9 cellular contexts compared by ENCODE assay signal in the genomic region with DNA sequence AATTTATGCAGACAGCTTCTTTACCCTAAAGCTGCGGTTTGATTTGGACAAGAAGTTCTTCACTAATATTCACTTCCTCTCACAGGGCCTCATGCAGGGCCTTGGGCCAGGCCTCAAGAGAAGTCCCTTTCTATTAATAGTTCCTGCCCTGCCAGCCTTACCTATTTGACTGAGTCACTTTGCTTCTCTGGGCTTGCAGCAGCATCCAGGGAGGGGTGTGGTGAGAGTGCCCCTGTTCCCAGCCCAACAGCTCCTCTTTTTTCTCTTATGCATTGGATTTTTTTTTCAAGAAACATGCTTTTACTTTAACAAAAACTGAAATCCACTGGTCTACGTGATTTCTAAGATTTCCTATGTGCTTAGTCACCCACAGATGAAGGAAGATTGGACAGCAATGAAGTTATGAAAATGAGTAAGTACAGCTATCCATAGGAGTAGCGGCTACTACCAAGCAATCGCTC. TPM values are rescaled to one million over a fixed set of nuclear protein-coding genes. Genes with fewer than 3 reads are reported as not detected.
DNase-seq lines count a peak whose midpoint lies in the region; ATAC-seq and TF ChIP-seq lines count a peak whose summit lies in the region.
"Had no signal": no experiment of that assay in that cellular context is flagged by ENCODE, and none has a peak within 500 bp of the region (broad histone marks: within the 10 kb centered on the region; RNA-seq: fewer than 3 reads in every experiment).

No MANE protein-coding gene starts in this region.

- H3K9me2 ChIP-seq in OCI-LY7 (ENCODE audit: insufficient read depth, low read length) = no peaks in the 10 kb centered on the region

- peak; percentile 53 for ATAC-seq in GM18508 (IDR thresholded peaks at IDR 0.05; ENCODE audit: insufficient read depth, unreplicated experiment)
- ATAC-seq in HG02678 (IDR thresholded peaks at IDR 0.05; ENCODE audit: unreplicated experiment) = peak; percentile 45

- H3K9me3 Mint-ChIP-seq in nephron progenitor cell = peaks cover 36% of the 10 kb centered on the region

- H3K36me3 Mint-ChIP-seq in nephron progenitor cell (ENCODE audit: low read depth) = no peaks in the 10 kb centered on the region

- H3K79me2 ChIP-seq in OCI-LY7 (ENCODE audit: insufficient read depth, low read depth, low read length) = no peaks in the 10 kb centered on the region

- CTCF ChIA-PET in OCI-LY7 (lab: Charles Lee; ENCODE audit: unreplicated experiment) = no interaction called here

- no peaks in the 10 kb centered on the region for H4K20me1 ChIP-seq in OCI-LY7 (ENCODE audit: insufficient read depth, low read length)

- no peaks in the 10 kb centered on the region for H3K27me3 Mint-ChIP-seq in nephron progenitor cell (ENCODE audit: low read depth, poor library complexity)

- BruUV-seq in OCI-LY7 (replicated peaks; lab: Mats Ljungman, UMichigan) = no TSS peak

- no peak for TF ChIP-seq CTCF in OCI-LY7 (conservative IDR thresholded peaks at IDR 0.05; ENCODE audit: low read length)
- TF ChIP-seq CTCF in right atrium auricular region (IDR thresholded peaks at IDR 0.05) = no peak
- no peak for TF ChIP-seq CTCF in nephron progenitor cell (IDR thresholded peaks at IDR 0.05)

- POLR2A ChIA-PET in OCI-LY7 (lab: Charles Lee) = interaction anchor here (0.6 to 1.5 kb wide), 3 partner anchors 11 to 1601 kb away, joined by 3 to 11 read pairs (median 4); no protein-coding TSS in a partner anchor

- H3K9me3 ChIP-seq in OCI-LY7 (ENCODE audit: low read length) (no peaks in the 10 kb centered on the region), right atrium auricular region (no peaks in the 10 kb centered on the region)

- DNase-seq in OCI-LY7 (ENCODE audit: low spot score) (peak; percentile 70), right atrium auricular region (ENCODE audit: low spot score) (peak; percentile 50), NCI-H187 treated with DMSO at 0.1 percent for 48 hours (lab: John Stamatoyannopoulos, UW) (no peak), nephron progenitor cell (no peak), GOT3 (lab: John Stamatoyannopoulos, UW) (no peak)
- no peak for DNase-seq in activated naive CD4-positive, alpha-beta T cell treated with anti-CD3 and anti-CD28 coated beads, Interleukin-2, amount 50 U/mL, for 16 hours

- no peaks in the 10 kb centered on the region for H3K27me3 ChIP-seq in right atrium auricular region

- H3K4me3 ChIP-seq in OCI-LY7 (ENCODE audit: low read depth, low read length, poor library complexity, severe bottlenecking) (peak overlapping the region; percentile 45), right atrium auricular region (no peak overlapping the region)

- peaks cover 18% of the 10 kb centered on the region for H3K4me1 Mint-ChIP-seq in nephron progenitor cell

- intact Hi-C loops in OCI-LY7 (cut with micrococcal nuclease; ENCODE audit: unreplicated experiment) = no loop called here

- H3K4me1 ChIP-seq in OCI-LY7 (ENCODE audit: insufficient read depth, low read length, poor library complexity, severe bottlenecking) (peaks cover 36% of the 10 kb centered on the region), right atrium auricular region (peaks cover 0 to 22% of the 10 kb centered on the region in 2 donors)

- H3K4me2 ChIP-seq in OCI-LY7 (ENCODE audit: low read length) = peak overlapping the region; percentile 73

- peak overlapping the region; percentile 78 for H2AFZ ChIP-seq in OCI-LY7 (ENCODE audit: low read length)

- H3K27ac ChIP-seq in OCI-LY7 (ENCODE audit: low read depth, low read length, poor library complexity, severe bottlenecking) (peak overlapping the region; percentile 64), right atrium auricular region (peak overlapping the region in 1 of 2 donors; percentile 41)

- H3K27ac Mint-ChIP-seq in nephron progenitor cell = no peak overlapping the region

- no peak overlapping the region for H3K4me3 Mint-ChIP-seq in nephron progenitor cell

- H3K36me3 ChIP-seq in OCI-LY7 (ENCODE audit: insufficient read depth, low read length) = no peaks in the 10 kb centered on the region
- no peaks in the 10 kb centered on the region for H3K36me3 ChIP-seq in right atrium auricular region

RNA-seq across cellular contexts. Expression of a gene that starts 26.7 kb away (rescaled TPM):
- total RNA-seq in OCI-LY7 (2014; rRNA removed; shearing (Covaris generic)) = 27.4 and 38.6 TPM in 2 replicates
- total RNA-seq in OCI-LY7 (2022) (12.5 and 12.6 TPM in 2 replicates), right atrium auricular region (10 to 100 TPM; 11.2 to 11.9 TPM)

RNA-seq across cellular contexts. Expression of a gene that starts 34.5 kb away (rescaled TPM):
- 8.8 and 13.8 TPM in 2 replicates for total RNA-seq in OCI-LY7 (2014; rRNA removed; shearing (Covaris generic))
- total RNA-seq in OCI-LY7 (2022) (19.7 and 22.6 TPM in 2 replicates), right atrium auricular region (1 to 10 TPM; 4.3 to 8.7 TPM)

RNA-seq across cellular contexts. Expression of a gene that starts 55.9 kb away (rescaled TPM):
- total RNA-seq in OCI-LY7 (2014; rRNA removed; shearing (Covaris generic)) = not detected in 2 replicates
- total RNA-seq in OCI-LY7 (2022) (not detected in 2 replicates), right atrium auricular region (not detected)
- total RNA-seq: NCI-H460 had no signal

Comparison
In these comparisons a context has a peak if more than half of its experiments do, and no peak if none do; other contexts are left out.
1. DNase-seq: peak in OCI-LY7 (single experiment) and right atrium auricular region (single experiment); none in NCI-H187 treated with DMSO at 0.1 percent for 48 hours (single experiment), nephron progenitor cell (single experiment), GOT3 (single experiment) and activated naive CD4-positive, alpha-beta T cell treated with anti-CD3 and anti-CD28 coated beads, Interleukin-2, amount 50 U/mL, for 16 hours (single experiment).